Comparison of ENCODE assay signal across 10 cellular contexts in genomic region chr1:32774950-32775634, GRCh38. TPM values are rescaled to one million over a fixed set of nuclear protein-coding genes. Genes with fewer than 3 reads are reported as not detected.
DNase-seq lines count a peak whose midpoint lies in the region; ATAC-seq and TF ChIP-seq lines count a peak whose summit lies in the region.
"Had no signal": no experiment of that assay in that cellular context is flagged by ENCODE, and none has a peak within 500 bp of the region (broad histone marks: within the 10 kb centered on the region; RNA-seq: fewer than 3 reads in every experiment).

No MANE protein-coding gene starts in this region.

- peaks cover 16 to 26% of the 10 kb centered on the region in 2 experiments for H3K4me1 ChIP-seq in SK-N-SH (ENCODE audit: control insufficient read depth in 1 of 2, insufficient read depth in 2 of 2, low read depth in 1 of 2, low read length in 1 of 2)

- CTCF ChIA-PET in activated CD8-positive, alpha-beta T cell treated with anti-CD3 and anti-CD28 coated beads for 36 hours (lab: Charles Lee), result interaction anchor here (1.4 to 13.2 kb wide), 10 partner anchors 8 to 255 kb away, joined by 5 to 197 read pairs (median 21); no protein-coding TSS in a partner anchor
- CTCF ChIA-PET in activated CD8-positive, alpha-beta T cell treated with anti-CD3 and anti-CD28 coated beads, Interleukin-2, amount 10 ng/mL, durations not matched to agents 7 days and 5 days (lab: Charles Lee), result interaction anchor here (0.9 to 6.3 kb wide), 9 partner anchors 8 to 255 kb away, joined by 3 to 142 read pairs (median 7); no protein-coding TSS in a partner anchor
- CTCF ChIA-PET in SK-N-SH (lab: Yijun Ruan, JAX), result interaction anchor here (0.6 to 19.0 kb wide), 17 partner anchors 8 to 374 kb away, joined by 3 to 392 read pairs (median 5); partner anchors contain the start of genes S100PBP, SYNC and YARS1

- peaks cover 41% of the 10 kb centered on the region for H3K36me3 Mint-ChIP-seq in activated CD8-positive, alpha-beta T cell treated with anti-CD3 and anti-CD28 coated beads for 36 hours (ENCODE audit: low read depth)
- peaks cover 38% of the 10 kb centered on the region for H3K36me3 Mint-ChIP-seq in activated CD8-positive, alpha-beta T cell treated with anti-CD3 and anti-CD28 coated beads, Interleukin-2, amount 10 ng/mL, durations not matched to agents 7 days and 5 days (ENCODE audit: low read depth)
- H3K36me3 Mint-ChIP-seq in stimulated activated effector memory CD8-positive, alpha-beta T cell treated with anti-CD3 and anti-CD28 coated beads, Interleukin-12 subunit alpha, Interleukin-12 subunit beta, amount 100 ng/mL, for 72 hours, result peaks cover 71% of the 10 kb centered on the region

- intact Hi-C loops in activated CD8-positive, alpha-beta T cell treated with anti-CD3 and anti-CD28 coated beads for 36 hours (cut with micrococcal nuclease), result loop anchor here (2.0 kb wide), 1 partner anchor 64 kb away; no protein-coding TSS in a partner anchor

- peaks cover 16% of the 10 kb centered on the region for H3K4me1 Mint-ChIP-seq in activated CD8-positive, alpha-beta T cell treated with anti-CD3 and anti-CD28 coated beads for 36 hours (ENCODE audit: low read depth)
- peaks cover 21% of the 10 kb centered on the region for H3K4me1 Mint-ChIP-seq in activated CD8-positive, alpha-beta T cell treated with anti-CD3 and anti-CD28 coated beads, Interleukin-2, amount 10 ng/mL, durations not matched to agents 7 days and 5 days (ENCODE audit: low read depth)
- H3K4me1 Mint-ChIP-seq in stimulated activated effector memory CD8-positive, alpha-beta T cell treated with anti-CD3 and anti-CD28 coated beads, Interleukin-12 subunit alpha, Interleukin-12 subunit beta, amount 100 ng/mL, for 72 hours, result peaks cover 25% of the 10 kb centered on the region

- ATAC-seq in activated CD8-positive, alpha-beta T cell treated with anti-CD3 and anti-CD28 coated beads for 36 hours, result no peak
- no peak for ATAC-seq in activated CD8-positive, alpha-beta T cell treated with anti-CD3 and anti-CD28 coated beads, Interleukin-2, amount 10 ng/mL, durations not matched to agents 7 days and 5 days
- ATAC-seq in stimulated activated effector memory CD8-positive, alpha-beta T cell treated with anti-CD3 and anti-CD28 coated beads, Interleukin-12 subunit alpha, Interleukin-12 subunit beta, amount 100 ng/mL, for 72 hours, result no peak
- ATAC-seq in HG02623 (IDR thresholded peaks at IDR 0.05; ENCODE audit: unreplicated experiment), result no peak

- no peak overlapping the region for H2AFZ ChIP-seq in SK-N-SH (ENCODE audit: low read depth)

- H3K27ac ChIP-seq in SK-N-SH (ENCODE audit: low read depth in 2 of 2, low read length in 1 of 2), result peak overlapping the region; percentile 85 to 95

- H4K20me1 ChIP-seq in SK-N-SH (ENCODE audit: insufficient read depth), result peaks cover 6% of the 10 kb centered on the region; the same call in 1 of the 2 replicates

- 4% methylated on average over 2 of the region's 2 CpGs for WGBS in SK-N-SH (ENCODE audit: low lambda C conversion rate)

- H3K79me2 ChIP-seq in SK-N-SH (ENCODE audit: insufficient read depth), result no peaks in the 10 kb centered on the region

- H3K27ac Mint-ChIP-seq in activated CD8-positive, alpha-beta T cell treated with anti-CD3 and anti-CD28 coated beads for 36 hours, result peak overlapping the region; percentile 55
- H3K27ac Mint-ChIP-seq in activated CD8-positive, alpha-beta T cell treated with anti-CD3 and anti-CD28 coated beads, Interleukin-2, amount 10 ng/mL, durations not matched to agents 7 days and 5 days, result no peak overlapping the region
- H3K27ac Mint-ChIP-seq in stimulated activated effector memory CD8-positive, alpha-beta T cell treated with anti-CD3 and anti-CD28 coated beads, Interleukin-12 subunit alpha, Interleukin-12 subunit beta, amount 100 ng/mL, for 72 hours, result peak overlapping the region; percentile 74

- peak overlapping the region in 1 of 2 experiments; percentile 11; a peak in 2 of 4 replicates for H3K4me3 ChIP-seq in SK-N-SH (ENCODE audit: low read depth in 2 of 2, low read length in 1 of 2)

- no peaks in the 10 kb centered on the region for H3K9me3 Mint-ChIP-seq in activated CD8-positive, alpha-beta T cell treated with anti-CD3 and anti-CD28 coated beads for 36 hours
- no peaks in the 10 kb centered on the region for H3K9me3 Mint-ChIP-seq in activated CD8-positive, alpha-beta T cell treated with anti-CD3 and anti-CD28 coated beads, Interleukin-2, amount 10 ng/mL, durations not matched to agents 7 days and 5 days (ENCODE audit: insufficient read depth)
- no peaks in the 10 kb centered on the region for H3K9me3 Mint-ChIP-seq in stimulated activated effector memory CD8-positive, alpha-beta T cell treated with anti-CD3 and anti-CD28 coated beads, Interleukin-12 subunit alpha, Interleukin-12 subunit beta, amount 100 ng/mL, for 72 hours
- H3K9me3 Mint-ChIP-seq: activated naive CD8-positive, alpha-beta T cell treated with anti-CD3 and anti-CD28 coated beads for 36 hours had no signal

- TF ChIP-seq CTCF in activated CD8-positive, alpha-beta T cell treated with anti-CD3 and anti-CD28 coated beads for 36 hours (IDR thresholded peaks at IDR 0.05), result no peak
- TF ChIP-seq CTCF in SK-N-SH (IDR thresholded peaks at IDR 0.05), result no peak; the same call in 1 of the 2 replicates

- H3K36me3 ChIP-seq in SK-N-SH (replicated peaks in 1 of 2; ENCODE audit: control insufficient read depth in 1 of 2, insufficient read depth in 2 of 2, low read length in 1 of 2), result peaks cover 39 to 42% of the 10 kb centered on the region in 2 experiments

- H3K27me3 Mint-ChIP-seq in activated CD8-positive, alpha-beta T cell treated with anti-CD3 and anti-CD28 coated beads for 36 hours, result no peaks in the 10 kb centered on the region
- H3K27me3 Mint-ChIP-seq in activated CD8-positive, alpha-beta T cell treated with anti-CD3 and anti-CD28 coated beads, Interleukin-2, amount 10 ng/mL, durations not matched to agents 7 days and 5 days (ENCODE audit: low read depth), result no peaks in the 10 kb centered on the region
- H3K27me3 Mint-ChIP-seq: activated naive CD8-positive, alpha-beta T cell treated with anti-CD3 and anti-CD28 coated beads for 36 hours had no signal

- no peak overlapping the region for H3K4me3 Mint-ChIP-seq in activated CD8-positive, alpha-beta T cell treated with anti-CD3 and anti-CD28 coated beads for 36 hours
- no peak overlapping the region for H3K4me3 Mint-ChIP-seq in activated CD8-positive, alpha-beta T cell treated with anti-CD3 and anti-CD28 coated beads, Interleukin-2, amount 10 ng/mL, durations not matched to agents 7 days and 5 days
- no peak overlapping the region for H3K4me3 Mint-ChIP-seq in stimulated activated effector memory CD8-positive, alpha-beta T cell treated with anti-CD3 and anti-CD28 coated beads, Interleukin-12 subunit alpha, Interleukin-12 subunit beta, amount 100 ng/mL, for 72 hours
- H3K4me3 Mint-ChIP-seq: activated naive CD8-positive, alpha-beta T cell treated with anti-CD3 and anti-CD28 coated beads for 36 hours had no signal

- no peaks in the 10 kb centered on the region for H3K9me3 ChIP-seq in SK-N-SH

- H3K27me3 ChIP-seq in SK-N-SH (ENCODE audit: insufficient read depth), result no peaks in the 10 kb centered on the region

- TF ChIP-seq EP300 in SK-N-SH (IDR thresholded peaks at IDR 0.05; ENCODE audit: borderline replicate concordance in 1 of 2, low read depth in 1 of 2, low read length in 1 of 2), result peak in 1 of 2 experiments; percentile 25; a peak in 1 of 4 replicates

- peak overlapping the region; percentile 67 for H3K4me2 ChIP-seq in SK-N-SH

- no peak for DNase-seq in activated CD8-positive, alpha-beta T cell treated with anti-CD3 and anti-CD28 coated beads for 36 hours
- no peak for DNase-seq in activated CD8-positive, alpha-beta T cell treated with anti-CD3 and anti-CD28 coated beads, Interleukin-2, amount 10 ng/mL, durations not matched to agents 7 days and 5 days
- DNase-seq in SK-N-SH (peak; percentile 70), fibroblast of peridontal ligament (ENCODE audit: extremely low read depth) (peak; percentile 84), NCI-H748 (lab: John Stamatoyannopoulos, UW; ENCODE audit: unreplicated experiment) (no peak)
- no peak for DNase-seq in stimulated activated effector memory CD8-positive, alpha-beta T cell treated with anti-CD3 and anti-CD28 coated beads, Interleukin-12 subunit alpha, Interleukin-12 subunit beta, amount 100 ng/mL, for 72 hours (ENCODE audit: low spot score in 2 of 2)
- DNase-seq in activated CD8-positive, alpha-beta memory T cell treated with anti-CD3 and anti-CD28 coated beads, Interleukin-2, amount 50 U/mL, for 4 hours, result no peak
- DNase-seq: activated naive CD8-positive, alpha-beta T cell treated with anti-CD3 and anti-CD28 coated beads for 36 hours; T-helper 2 cell had no signal

- no peaks in the 10 kb centered on the region for H3K9me2 ChIP-seq in SK-N-SH

- POLR2A ChIA-PET in activated CD8-positive, alpha-beta T cell treated with anti-CD3 and anti-CD28 coated beads for 36 hours (lab: Charles Lee), result interaction anchor here (1.1 to 3.1 kb wide), 4 partner anchors 23 to 69 kb away, joined by 3 to 11 read pairs (median 4); no protein-coding TSS in a partner anchor
- POLR2A ChIA-PET in activated CD8-positive, alpha-beta T cell treated with anti-CD3 and anti-CD28 coated beads, Interleukin-2, amount 10 ng/mL, durations not matched to agents 7 days and 5 days (lab: Charles Lee), result interaction anchor here (0.5 to 2.8 kb wide), 4 partner anchors 8 to 63 kb away, joined by 3 to 9 read pairs (median 4); partner anchors contain the start of genes S100PBP and YARS1
- POLR2A ChIA-PET in SK-N-SH (lab: Yijun Ruan, JAX), result interaction anchor here (0.9 to 2.3 kb wide), 4 partner anchors 10 to 42 kb away, joined by 3 to 7 read pairs (median 3); partner anchors contain the start of genes S100PBP and YARS1

- TF ChIP-seq RAD21 in SK-N-SH (IDR thresholded peaks at IDR 0.05; ENCODE audit: low read length), result peak; percentile 11; the same call in 1 of the 2 replicates

- H3K9ac ChIP-seq in SK-N-SH, result peak overlapping the region; percentile 43; the same call in 1 of the 2 replicates

- peaks cover 47% of the 10 kb centered on the region for H3F3A ChIP-seq in SK-N-SH (replicated peaks; ENCODE audit: insufficient read depth)

TF ChIP-seq in SK-N-SH, 30 proteins besides CTCF, POLR2A, EP300 and RAD21 (continues in another document):
- no peak for TF ChIP-seq SIN3A (IDR thresholded peaks at IDR 0.05; ENCODE audit: borderline replicate concordance, low read depth, low read length)

RNA-seq across cellular contexts. Expression of gene YARS1, which starts 42.1 kb away (rescaled TPM):
- total RNA-seq in activated CD8-positive, alpha-beta T cell treated with anti-CD3 and anti-CD28 coated beads for 36 hours, result 100 to 1,000 TPM; 231 to 238 TPM
- 100 to 1,000 TPM; 175 to 189 TPM for total RNA-seq in activated CD8-positive, alpha-beta T cell treated with anti-CD3 and anti-CD28 coated beads, Interleukin-2, amount 10 ng/mL, durations not matched to agents 7 days and 5 days
- 31.9 and 46.3 TPM in 2 replicates for polyA plus RNA-seq in SK-N-SH (2012; rRNA removed)
- 41.7 and 41.8 TPM in 2 replicates for polyA plus RNA-seq in SK-N-SH (2012; cell fraction: cytosol; rRNA removed)
- polyA plus RNA-seq in SK-N-SH (2012; cell fraction: nucleus; rRNA removed), result 65.5 and 101 TPM in 2 replicates

RNA-seq across cellular contexts. Expression of gene S100PBP, which starts 42.4 kb away (rescaled TPM):
- 10 to 100 TPM; 25.7 to 27.3 TPM for total RNA-seq in activated CD8-positive, alpha-beta T cell treated with anti-CD3 and anti-CD28 coated beads for 36 hours
- total RNA-seq in activated CD8-positive, alpha-beta T cell treated with anti-CD3 and anti-CD28 coated beads, Interleukin-2, amount 10 ng/mL, durations not matched to agents 7 days and 5 days, result 10 to 100 TPM; 78.3 to 78.9 TPM
- 13.2 and 19.2 TPM in 2 replicates for polyA plus RNA-seq in SK-N-SH (2012; rRNA removed)
- polyA plus RNA-seq in SK-N-SH (2012; cell fraction: cytosol; rRNA removed), result 16.3 and 16.6 TPM in 2 replicates
- 23.7 and 53.3 TPM in 2 replicates for polyA plus RNA-seq in SK-N-SH (2012; cell fraction: nucleus; rRNA removed)

Comparison
In these comparisons a context has a peak if more than half of its experiments do, and no peak if none do; other contexts are left out.
1. DNase-seq: peak in SK-N-SH (single experiment) and fibroblast of peridontal ligament (single experiment); none in activated CD8-positive, alpha-beta T cell treated with anti-CD3 and anti-CD28 coated beads for 36 hours (single experiment), activated CD8-positive, alpha-beta T cell treated with anti-CD3 and anti-CD28 coated beads, Interleukin-2, amount 10 ng/mL, durations not matched to agents 7 days and 5 days (single experiment), stimulated activated effector memory CD8-positive, alpha-beta T cell treated with anti-CD3 and anti-CD28 coated beads, Interleukin-12 subunit alpha, Interleukin-12 subunit beta, amount 100 ng/mL, for 72 hours (0 of 2), NCI-H748 (single experiment) and activated CD8-positive, alpha-beta memory T cell treated with anti-CD3 and anti-CD28 coated beads, Interleukin-2, amount 50 U/mL, for 4 hours (single experiment).